In genomic region chr20:21312813-21313471, GRCh38 we compare ENCODE assay signal across 18 cellular contexts. TPM values are rescaled to one million over a fixed set of nuclear protein-coding genes. Genes with fewer than 3 reads are reported as not detected.
DNase-seq lines count a peak whose midpoint lies in the region; ATAC-seq and TF ChIP-seq lines count a peak whose summit lies in the region.
"Had no signal": no experiment of that assay in that cellular context is flagged by ENCODE, and none has a peak within 500 bp of the region (broad histone marks: within the 10 kb centered on the region; RNA-seq: fewer than 3 reads in every experiment).

No MANE protein-coding gene starts in this region.

- TF ChIP-seq CTCF in WTC11 (IDR thresholded peaks at IDR 0.05), result no peak

- POLR2A ChIA-PET in activated CD4-positive, alpha-beta T cell treated with anti-CD3 and anti-CD28 coated beads for 36 hours (lab: Charles Lee), result no interaction called here
- POLR2A ChIA-PET in WTC11 (lab: Charles Lee), result no interaction called here

- H3K27ac ChIP-seq in mesenchymal stem cell (ENCODE audit: low read length, poor library complexity, severe bottlenecking), result no peak overlapping the region
- H3K27ac ChIP-seq in SJCRH30, result no peak overlapping the region

- H3K27me3 ChIP-seq in mesenchymal stem cell (ENCODE audit: control insufficient read depth in 1 of 2, insufficient read depth in 1 of 2, low read length in 2 of 2) (no peaks in the 10 kb centered on the region), SJCRH30 (no peaks in the 10 kb centered on the region)

- no peak overlapping the region for H2BK5ac ChIP-seq in mesenchymal stem cell (ENCODE audit: low read depth, low read length, poor library complexity, severe bottlenecking)

- H3K23ac ChIP-seq in mesenchymal stem cell (ENCODE audit: low read length in 2 of 2), result no peak overlapping the region

- peak overlapping the region; percentile 25 for H3K27ac Mint-ChIP-seq in activated CD4-positive, alpha-beta T cell treated with anti-CD3 and anti-CD28 coated beads for 36 hours
- H3K27ac Mint-ChIP-seq in WTC11, result 0 out of 2 replicates have a peak overlapping the region, but pooled peaks have one; percentile 26
- no peak overlapping the region for H3K27ac Mint-ChIP-seq in activated naive CD8-positive, alpha-beta T cell treated with anti-CD3 and anti-CD28 coated beads, Interleukin-2, amount 50 U/mL, for 24 hours

- H2BK120ac ChIP-seq in mesenchymal stem cell (ENCODE audit: low read depth, low read length), result no peak overlapping the region

- CTCF ChIA-PET in activated CD4-positive, alpha-beta T cell treated with anti-CD3 and anti-CD28 coated beads for 36 hours (lab: Charles Lee), result interaction anchor here (1.0 to 1.3 kb wide), 3 partner anchors 10 to 77 kb away, joined by 3 to 4 read pairs (median 3); no protein-coding TSS in a partner anchor
- CTCF ChIA-PET in WTC11 (lab: Charles Lee), result interaction anchor here (0.9 kb wide), 1 partner anchor 78 kb away, joined by 5 read pairs; no protein-coding TSS in a partner anchor

- H3K4me1 ChIP-seq in mesenchymal stem cell (ENCODE audit: control insufficient read depth, insufficient read depth, low read depth, low read length) (peaks cover 5% of the 10 kb centered on the region), SJCRH30 (0 out of 2 replicates have a peak, but pooled peaks cover 4% of the 10 kb centered on the region)

- H3K4me1 Mint-ChIP-seq in activated CD4-positive, alpha-beta T cell treated with anti-CD3 and anti-CD28 coated beads for 36 hours, result peaks cover 89% of the 10 kb centered on the region
- peaks cover 61% of the 10 kb centered on the region for H3K4me1 Mint-ChIP-seq in WTC11
- peaks cover 91% of the 10 kb centered on the region for H3K4me1 Mint-ChIP-seq in activated naive CD8-positive, alpha-beta T cell treated with anti-CD3 and anti-CD28 coated beads, Interleukin-2, amount 50 U/mL, for 24 hours

- no peak overlapping the region for H3K14ac ChIP-seq in mesenchymal stem cell (ENCODE audit: low read length in 2 of 2)

- no peak overlapping the region for H3K4me2 ChIP-seq in mesenchymal stem cell (ENCODE audit: low read length, poor library complexity, severe bottlenecking)

- no peak overlapping the region for H3K18ac ChIP-seq in mesenchymal stem cell (ENCODE audit: low read depth in 1 of 2, low read length in 2 of 2)

- no peaks in the 10 kb centered on the region for H3K79me1 ChIP-seq in mesenchymal stem cell (replicated peaks; ENCODE audit: low read length, poor library complexity, severe bottlenecking)

- no peaks in the 10 kb centered on the region for H3K9me3 Mint-ChIP-seq in activated CD4-positive, alpha-beta T cell treated with anti-CD3 and anti-CD28 coated beads for 36 hours (ENCODE audit: low read depth)
- H3K9me3 Mint-ChIP-seq in WTC11, result no peaks in the 10 kb centered on the region
- peaks cover 12% of the 10 kb centered on the region for H3K9me3 Mint-ChIP-seq in activated naive CD8-positive, alpha-beta T cell treated with anti-CD3 and anti-CD28 coated beads, Interleukin-2, amount 50 U/mL, for 24 hours

- no peak overlapping the region for H4K91ac ChIP-seq in mesenchymal stem cell (ENCODE audit: low read length)

- no peak overlapping the region for H3K4me3 Mint-ChIP-seq in activated CD4-positive, alpha-beta T cell treated with anti-CD3 and anti-CD28 coated beads for 36 hours
- no peak overlapping the region for H3K4me3 Mint-ChIP-seq in WTC11
- no peak overlapping the region for H3K4me3 Mint-ChIP-seq in activated naive CD8-positive, alpha-beta T cell treated with anti-CD3 and anti-CD28 coated beads, Interleukin-2, amount 50 U/mL, for 24 hours

- 87% methylated on average over 10 of the region's 10 CpGs for WGBS in mesenchymal stem cell

- H3K36me3 ChIP-seq in mesenchymal stem cell (ENCODE audit: control insufficient read depth in 1 of 2, insufficient read depth in 2 of 2, low read depth in 1 of 2, low read length in 2 of 2) (peaks cover 0 to 14% of the 10 kb centered on the region in 2 experiments), SJCRH30 (peaks cover 20% of the 10 kb centered on the region)

- no peak for ATAC-seq in activated CD4-positive, alpha-beta T cell treated with anti-CD3 and anti-CD28 coated beads for 36 hours
- ATAC-seq in WTC11, result peak; percentile 36; the same call in 1 of the 2 replicates
- no peak for ATAC-seq in activated naive CD8-positive, alpha-beta T cell treated with anti-CD3 and anti-CD28 coated beads, Interleukin-2, amount 50 U/mL, for 24 hours
- ATAC-seq: Panc1 had no signal

- intact Hi-C loops in activated CD4-positive, alpha-beta T cell treated with anti-CD3 and anti-CD28 coated beads for 36 hours (cut with DNase I, micrococcal nuclease), result loop anchor here in 1 of 2 experiments (5.0 kb wide), 1 partner anchor 191 kb away; no protein-coding TSS in a partner anchor

- DNase-seq in activated CD4-positive, alpha-beta T cell treated with anti-CD3 and anti-CD28 coated beads for 36 hours, result no peak
- DNase-seq in activated CD4-positive, alpha-beta T cell treated with anti-CD3 and anti-CD28 coated beads, Interleukin-2, amount 50 U/mL, for 4 hours, result no peak
- DNase-seq in WTC11 (ENCODE audit: low spot score) (no peak), mesenchymal stem cell (no peak), NCI-H1417 treated with DMSO at 0.1 percent for 48 hours (lab: John Stamatoyannopoulos, UW) (no peak), kidney tubule cell (ENCODE audit: low spot score) (no peak), SJCRH30 (no peak)
- DNase-seq in activated naive CD8-positive, alpha-beta T cell treated with anti-CD3 and anti-CD28 coated beads, Interleukin-2, amount 50 U/mL, for 24 hours, result no peak
- DNase-seq: 8988T; CD8-positive, alpha-beta memory T cell; DMS79; KG1; NCI-H1092 treated with DMSO at 0.1 percent for 48 hours; NCI-H1694; NCI-H2227 treated with DMSO at 0.1 percent for 48 hours; NCI-H524 treated with DMSO at 0.1 percent for 48 hours had no signal

- no peak overlapping the region for H2AFZ ChIP-seq in mesenchymal stem cell (ENCODE audit: low read depth, low read length)

- H2AK5ac ChIP-seq in mesenchymal stem cell (ENCODE audit: low read length, severe bottlenecking), result no peak overlapping the region

- H3K4ac ChIP-seq in mesenchymal stem cell (ENCODE audit: low read depth in 1 of 2, low read length in 2 of 2), result no peak overlapping the region

- H3K4me3 ChIP-seq in mesenchymal stem cell (ENCODE audit: insufficient read depth in 1 of 2, low read depth in 1 of 2, low read length in 2 of 2), result no peak overlapping the region
- H3K4me3 ChIP-seq in SJCRH30, result no peak overlapping the region
- H3K4me3 ChIP-seq: HAP-1 had no signal

- no peak overlapping the region for H2BK12ac ChIP-seq in mesenchymal stem cell (ENCODE audit: low read length in 2 of 2)

- H3K36me3 Mint-ChIP-seq in activated CD4-positive, alpha-beta T cell treated with anti-CD3 and anti-CD28 coated beads for 36 hours (ENCODE audit: low read depth), result peaks cover 40% of the 10 kb centered on the region
- H3K36me3 Mint-ChIP-seq in WTC11, result peaks cover 10% of the 10 kb centered on the region
- H3K36me3 Mint-ChIP-seq in activated naive CD8-positive, alpha-beta T cell treated with anti-CD3 and anti-CD28 coated beads, Interleukin-2, amount 50 U/mL, for 24 hours (ENCODE audit: low read depth), result peaks cover 45% of the 10 kb centered on the region

- no peak overlapping the region for H3K9ac ChIP-seq in mesenchymal stem cell (ENCODE audit: low read length)

- H2BK15ac ChIP-seq in mesenchymal stem cell (ENCODE audit: low read depth, poor library complexity, severe bottlenecking), result no peak overlapping the region

- H3K9me3 ChIP-seq in mesenchymal stem cell (ENCODE audit: control insufficient read depth, low read length) (no peaks in the 10 kb centered on the region), SJCRH30 (replicated peaks) (peaks cover 5% of the 10 kb centered on the region; the same call in 1 of the 2 replicates)
- H3K9me3 ChIP-seq: HAP-1 had no signal

- peak overlapping the region; percentile 38 for H4K8ac ChIP-seq in mesenchymal stem cell (ENCODE audit: low read length)

- no peaks in the 10 kb centered on the region for H3K27me3 Mint-ChIP-seq in activated CD4-positive, alpha-beta T cell treated with anti-CD3 and anti-CD28 coated beads for 36 hours
- no peaks in the 10 kb centered on the region for H3K27me3 Mint-ChIP-seq in WTC11 (ENCODE audit: low read depth)
- H3K27me3 Mint-ChIP-seq in activated naive CD8-positive, alpha-beta T cell treated with anti-CD3 and anti-CD28 coated beads, Interleukin-2, amount 50 U/mL, for 24 hours, result no peaks in the 10 kb centered on the region
- H3K27me3 Mint-ChIP-seq: CD8-positive, alpha-beta memory T cell had no signal

TF ChIP-seq in WTC11, 78 proteins besides CTCF, POLR2A, EP300 and RAD21 (continues in another document):
- TF ChIP-seq ESRRA (CRISPR knock-in tag; IDR thresholded peaks at IDR 0.05; ENCODE audit: borderline replicate concordance), result no peak
- no peak for TF ChIP-seq HMGA2 (CRISPR knock-in tag; IDR thresholded peaks at IDR 0.05)
- TF ChIP-seq SMAD4 (CRISPR knock-in tag; IDR thresholded peaks at IDR 0.05), result no peak
- no peak for TF ChIP-seq PREB (CRISPR knock-in tag; IDR thresholded peaks at IDR 0.05; ENCODE audit: borderline replicate concordance)

RNA-seq across cellular contexts. Expression of gene XRN2, which starts 9.8 kb away (rescaled TPM):
- 10 to 100 TPM; 87.1 to 88.4 TPM for total RNA-seq in activated CD4-positive, alpha-beta T cell treated with anti-CD3 and anti-CD28 coated beads for 36 hours
- 100 to 118 TPM (median 101 TPM) in 3 replicates for total RNA-seq in WTC11 (2021)
- 61.9 TPM for polyA plus RNA-seq in mesenchymal stem cell (2013, experiment 1 of 2)
- 61.2 TPM for polyA plus RNA-seq in mesenchymal stem cell (2013, experiment 2 of 2)
- total RNA-seq in SJCRH30 (2014; rRNA removed; shearing (Covaris generic)), result 161 and 166 TPM in 2 replicates
